ENCODE assay signal across 8 cellular contexts in the genomic region with DNA sequence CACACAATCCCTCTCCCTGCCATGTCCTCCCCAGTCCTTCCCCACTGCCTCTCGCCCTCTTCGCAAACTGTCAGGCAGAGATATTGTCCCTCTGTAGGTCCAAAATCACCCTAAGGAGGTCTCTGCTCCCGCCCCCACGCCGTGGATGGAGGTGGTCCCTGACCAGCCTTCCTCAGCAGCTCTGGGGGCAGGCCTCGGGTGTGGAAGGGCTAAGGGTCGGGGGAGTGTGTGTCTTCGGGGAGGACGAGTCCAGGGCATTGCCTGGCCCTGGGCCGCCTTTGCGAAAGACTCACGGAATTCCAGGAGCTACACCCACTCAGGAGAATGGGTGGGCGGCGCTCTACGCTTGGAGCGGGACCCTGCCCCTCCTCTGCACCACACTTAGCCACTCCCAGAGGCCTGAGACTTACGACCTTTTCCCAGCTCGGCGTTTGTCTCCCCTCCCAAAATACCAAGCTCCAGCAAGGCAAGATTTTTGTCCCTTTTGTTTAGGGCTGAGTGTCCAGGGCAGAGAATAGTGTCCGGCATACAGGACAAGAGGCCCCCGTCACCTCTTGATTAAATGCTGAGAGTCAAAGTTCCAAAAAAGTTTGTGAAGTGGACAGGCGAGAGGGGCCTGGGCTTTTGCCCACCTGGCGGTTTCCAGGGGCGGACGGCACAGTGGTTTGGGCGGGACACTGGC. TPM values are rescaled to one million over a fixed set of nuclear protein-coding genes. Genes with fewer than 3 reads are reported as not detected.
DNase-seq lines count a peak whose midpoint lies in the region; ATAC-seq and TF ChIP-seq lines count a peak whose summit lies in the region.

No MANE protein-coding gene starts in this region.

- H3K4me3 ChIP-seq in HL-60 (replicated peaks; ENCODE audit: insufficient read depth, low read length) = peak overlapping the region; percentile 88
- H3K4me3 ChIP-seq in right cardiac atrium (ENCODE audit: low read length) = peak overlapping the region; percentile 76

- H3K4me3 Mint-ChIP-seq in activated T-helper 2 cell treated with anti-CD3 and anti-CD28 coated beads, Interferon-gamma antibody, Interleukin-2, Interleukin-4, amounts not matched to agents 10 μg/mL and 5 μg/mL and 100 μg/mL, durations not matched to agents 14 hours and 24 hours and 36 hours (ENCODE audit: low read depth) = peak overlapping the region; percentile 63

- no peaks in the 10 kb centered on the region for H3K9me3 ChIP-seq in right cardiac atrium (ENCODE audit: control insufficient read depth, low read length)

- no peaks in the 10 kb centered on the region for H3K4me1 ChIP-seq in right cardiac atrium (ENCODE audit: control insufficient read depth, insufficient read depth, low read length)

- intact Hi-C loops in activated T-helper 2 cell treated with anti-CD3 and anti-CD28 coated beads, Interferon-gamma antibody, Interleukin-2, Interleukin-4, amounts not matched to agents 10 μg/mL and 5 μg/mL and 100 μg/mL, durations not matched to agents 14 hours and 24 hours and 36 hours (cut with micrococcal nuclease) = no loop called here
- intact Hi-C loops in right cardiac atrium (cut with DNase I) = no loop called here

- 9% methylated on average over 26 of the region's 26 CpGs for WGBS in right cardiac atrium

- H3K36me3 Mint-ChIP-seq in activated T-helper 2 cell treated with anti-CD3 and anti-CD28 coated beads, Interferon-gamma antibody, Interleukin-2, Interleukin-4, amounts not matched to agents 10 μg/mL and 5 μg/mL and 100 μg/mL, durations not matched to agents 14 hours and 24 hours and 36 hours (ENCODE audit: low read depth) = no peaks in the 10 kb centered on the region

- TF ChIP-seq CTCF in HL-60 (IDR thresholded peaks at IDR 0.05; ENCODE audit: insufficient read depth, low read length) = no peak

- H3K27me3 ChIP-seq in HL-60 (ENCODE audit: insufficient read depth, poor library complexity, severe bottlenecking) = no peaks in the 10 kb centered on the region
- no peaks in the 10 kb centered on the region for H3K27me3 ChIP-seq in right cardiac atrium (ENCODE audit: control insufficient read depth, insufficient read depth)

- ATAC-seq in right cardiac atrium (peak; percentile 86 to 89), GM21786 (IDR thresholded peaks at IDR 0.05; ENCODE audit: unreplicated experiment) (no peak)

- peak; percentile 72 for DNase-seq in ACHN
- no peak for DNase-seq in HL-60 (ENCODE audit: low read depth in 1 of 2, low spot score in 1 of 2)
- DNase-seq in activated T-helper 2 cell treated with anti-CD3 and anti-CD28 coated beads, Interferon-gamma antibody, Interleukin-2, Interleukin-4, amounts not matched to agents 10 μg/mL and 5 μg/mL and 100 μg/mL, durations not matched to agents 14 hours and 24 hours and 36 hours (ENCODE audit: low spot score) = no peak
- DNase-seq in right cardiac atrium = peak; percentile 81 to 90 (median 83)
- peak; percentile 52 for DNase-seq in retina
- no peak for DNase-seq in COR-L47 (lab: John Stamatoyannopoulos, UW)
- DNase-seq in hepatic stellate cell (ENCODE audit: low spot score) = no peak

- peaks cover 35% of the 10 kb centered on the region for H3K27me3 Mint-ChIP-seq in activated T-helper 2 cell treated with anti-CD3 and anti-CD28 coated beads, Interferon-gamma antibody, Interleukin-2, Interleukin-4, amounts not matched to agents 10 μg/mL and 5 μg/mL and 100 μg/mL, durations not matched to agents 14 hours and 24 hours and 36 hours (ENCODE audit: low read depth)

- H3K4me1 Mint-ChIP-seq in activated T-helper 2 cell treated with anti-CD3 and anti-CD28 coated beads, Interferon-gamma antibody, Interleukin-2, Interleukin-4, amounts not matched to agents 10 μg/mL and 5 μg/mL and 100 μg/mL, durations not matched to agents 14 hours and 24 hours and 36 hours (ENCODE audit: low read depth) = peaks cover 9% of the 10 kb centered on the region

- in situ Hi-C loops in ACHN (cut with HindIII; ENCODE audit: low pct_ligation_motif_present, low pct_unique_long_range_greater_than_20kb, low sequenced_read_pairs) = no loop called here

- no peaks in the 10 kb centered on the region for H3K9me3 Mint-ChIP-seq in activated T-helper 2 cell treated with anti-CD3 and anti-CD28 coated beads, Interferon-gamma antibody, Interleukin-2, Interleukin-4, amounts not matched to agents 10 μg/mL and 5 μg/mL and 100 μg/mL, durations not matched to agents 14 hours and 24 hours and 36 hours

- H3K27ac Mint-ChIP-seq in activated T-helper 2 cell treated with anti-CD3 and anti-CD28 coated beads, Interferon-gamma antibody, Interleukin-2, Interleukin-4, amounts not matched to agents 10 μg/mL and 5 μg/mL and 100 μg/mL, durations not matched to agents 14 hours and 24 hours and 36 hours = no peak overlapping the region

- H3K27ac ChIP-seq in HL-60 (replicated peaks) (peak overlapping the region; percentile 82), right cardiac atrium (ENCODE audit: low read length) (no peak overlapping the region)

RNA-seq across cellular contexts. Expression of a gene that starts 0.9 kb away (rescaled TPM):
- total RNA-seq in activated T-helper 2 cell treated with anti-CD3 and anti-CD28 coated beads, Interferon-gamma antibody, Interleukin-2, Interleukin-4, amounts not matched to agents 10 μg/mL and 5 μg/mL and 100 μg/mL, durations not matched to agents 14 hours and 24 hours and 36 hours = 1.5 and 2.1 TPM in 2 replicates
- total RNA-seq in right cardiac atrium = 10 to 100 TPM in 3 of 4 donors, 1 to 10 TPM in 1; 6.7 to 16.5 (median 13.0) TPM
- 9.7 TPM for polyA plus RNA-seq in right cardiac atrium

Comparison
In these comparisons a context has a peak if more than half of its experiments do, and no peak if none do; other contexts are left out.
1. DNase-seq: peak in ACHN (single experiment), right cardiac atrium (3 of 3) and retina (single experiment); none in HL-60 (0 of 2), activated T-helper 2 cell treated with anti-CD3 and anti-CD28 coated beads, Interferon-gamma antibody, Interleukin-2, Interleukin-4, amounts not matched to agents 10 μg/mL and 5 μg/mL and 100 μg/mL, durations not matched to agents 14 hours and 24 hours and 36 hours (single experiment), COR-L47 (single experiment) and hepatic stellate cell (single experiment).